Comparison of ENCODE assay signal across 5 cellular contexts in the genomic region with DNA sequence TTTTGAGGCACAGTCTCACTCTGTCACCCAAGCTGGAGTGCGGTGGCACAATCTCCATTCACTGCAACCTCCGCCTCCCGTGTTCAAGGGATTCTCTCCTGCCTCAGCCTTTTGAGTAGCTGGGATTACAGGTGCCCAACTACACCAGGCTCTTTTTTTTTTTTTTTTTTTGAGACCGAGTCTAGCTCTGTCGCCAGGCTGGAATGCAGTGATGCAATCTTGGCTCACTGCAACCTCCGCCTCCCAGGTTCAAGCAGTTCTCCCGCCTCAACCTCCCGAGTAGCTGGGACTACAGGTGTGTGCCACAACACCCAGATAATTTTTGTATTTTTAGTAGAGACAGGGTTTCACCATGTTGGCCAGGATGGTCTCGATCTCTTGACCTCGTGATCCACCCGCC. TPM values are rescaled to one million over a fixed set of nuclear protein-coding genes. Genes with fewer than 3 reads are reported as not detected.
"Had no signal": no experiment of that assay in that cellular context is flagged by ENCODE, and none has a peak within 500 bp of the region (broad histone marks: within the 10 kb centered on the region; RNA-seq: fewer than 3 reads in every experiment).

No MANE protein-coding gene starts in this region.

RNA-seq across cellular contexts. Expression of gene AQP7, which starts 20.0 kb away (rescaled TPM):
- total RNA-seq: dermis blood vessel endothelial cell, kidney epithelial cell, lung microvascular endothelial cell, osteoblast had no signal
- polyA plus RNA-seq: endothelial cell of umbilical vein had no signal
